ENCODE assay signal across 8 cellular contexts in genomic region chr19:48993175-48994034, GRCh38. TPM values are rescaled to one million over a fixed set of nuclear protein-coding genes. Genes with fewer than 3 reads are reported as not detected.
DNase-seq lines count a peak whose midpoint lies in the region; ATAC-seq, FAIRE-seq and TF ChIP-seq lines count a peak whose summit lies in the region.

TSS of gene GYS1 (minus strand) at chr19:48993309. CDS start at chr19:48993112, 197 bp downstream.
TSS of gene RUVBL2 (plus strand) at chr19:48993887. CDS start at chr19:48993912, 25 bp downstream.

- under 1% methylated on average over 50 of the region's 56 CpGs for WGBS in prostate gland

- no peaks in the 10 kb centered on the region for H3K9me3 ChIP-seq in left ventricle myocardium inferior (replicated peaks)
- H3K9me3 ChIP-seq in prostate gland, result no peaks in the 10 kb centered on the region

- ATAC-seq in HG02870 (IDR thresholded peaks at IDR 0.05; ENCODE audit: unreplicated experiment), result peak; percentile 80

- TF ChIP-seq CTCF in left ventricle myocardium inferior (IDR thresholded peaks at IDR 0.05; ENCODE audit: borderline replicate concordance) (peak; percentile 99), prostate gland (IDR thresholded peaks at IDR 0.05) (peak; percentile 96 to 100 (median 99))

- peaks cover 18% of the 10 kb centered on the region for H3K36me3 Mint-ChIP-seq in T-helper 1 cell treated with Interleukin-12 subunit alpha and Interleukin-12 subunit beta and Interleukin-4 antibody, amounts not matched to agents 30 μg/mL and 1 μg/mL, for 36 hours (ENCODE audit: low read depth)

- DNase-seq in GM12892 (ENCODE audit: insufficient read length) (peak; percentile 99), NCI-H146 treated with DMSO at 0.1 percent for 48 hours (lab: John Stamatoyannopoulos, UW; ENCODE audit: unreplicated experiment) (peak; percentile 99), amygdala (lab: John Stamatoyannopoulos, UW) (peak; percentile 96 to 100 (median 99)), left ventricle myocardium inferior (peak; percentile 100), prostate gland (ENCODE audit: low spot score) (peak; percentile 99), urothelium cell line (ENCODE audit: low spot score) (peak; percentile 99)

- H3K27ac ChIP-seq in left ventricle myocardium inferior (replicated peaks) (peak within 1 kb of the TSS; percentile 91), prostate gland (peak within 1 kb of the TSS; percentile 97 to 98)

- H3K4me1 ChIP-seq in left ventricle myocardium inferior (peaks cover 59% of the 10 kb centered on the region), prostate gland (replicated peaks) (peaks cover 19% of the 10 kb centered on the region)

- peak; percentile 98 for FAIRE-seq in GM12892 (lab: Jason Lieb, UNC)
- peak; percentile 89 for FAIRE-seq in urothelium cell line (lab: Jason Lieb, UNC)

- TF ChIP-seq POLR2A in GM12892 (IDR thresholded peaks at IDR 0.05; ENCODE audit: low read depth, low read length) (peak; percentile 92), prostate gland (IDR thresholded peaks at IDR 0.05) (peak; percentile 99)

- H3K9me3 Mint-ChIP-seq in T-helper 1 cell treated with Interleukin-12 subunit alpha and Interleukin-12 subunit beta and Interleukin-4 antibody, amounts not matched to agents 30 μg/mL and 1 μg/mL, for 36 hours, result no peaks in the 10 kb centered on the region

- H3K4me1 Mint-ChIP-seq in T-helper 1 cell treated with Interleukin-12 subunit alpha and Interleukin-12 subunit beta and Interleukin-4 antibody, amounts not matched to agents 30 μg/mL and 1 μg/mL, for 36 hours (ENCODE audit: low read depth), result peaks cover 34% of the 10 kb centered on the region

- H3K4me3 ChIP-seq in left ventricle myocardium inferior, result peak within 1 kb of the TSS; percentile 72
- H3K4me3 ChIP-seq in prostate gland, result peak within 1 kb of the TSS; percentile 74 to 88

- H3K27me3 Mint-ChIP-seq in T-helper 1 cell treated with Interleukin-12 subunit alpha and Interleukin-12 subunit beta and Interleukin-4 antibody, amounts not matched to agents 30 μg/mL and 1 μg/mL, for 36 hours (ENCODE audit: low read depth), result no peaks in the 10 kb centered on the region

- H3K36me3 ChIP-seq in left ventricle myocardium inferior, result peaks cover 10% of the 10 kb centered on the region
- no peaks in the 10 kb centered on the region for H3K36me3 ChIP-seq in prostate gland

- H3K27ac Mint-ChIP-seq in T-helper 1 cell treated with Interleukin-12 subunit alpha and Interleukin-12 subunit beta and Interleukin-4 antibody, amounts not matched to agents 30 μg/mL and 1 μg/mL, for 36 hours, result peak within 1 kb of the TSS; percentile 99

- peak within 1 kb of the TSS; percentile 94 for H3K4me3 Mint-ChIP-seq in T-helper 1 cell treated with Interleukin-12 subunit alpha and Interleukin-12 subunit beta and Interleukin-4 antibody, amounts not matched to agents 30 μg/mL and 1 μg/mL, for 36 hours

- no peaks in the 10 kb centered on the region for H3K27me3 ChIP-seq in left ventricle myocardium inferior (ENCODE audit: low read depth)
- H3K27me3 ChIP-seq in prostate gland (replicated peaks; ENCODE audit: insufficient read depth), result no peaks in the 10 kb centered on the region

- intact Hi-C loops in left ventricle myocardium inferior (cut with micrococcal nuclease) (no loop called here), prostate gland (cut with DNase I) (no loop called here)

RNA-seq across cellular contexts. Expression of gene GYS1, which starts in this region (rescaled TPM):
- polyA plus RNA-seq in GM12892 (2012; ENCODE audit: missing spikeins), result 38.0 TPM
- total RNA-seq in left ventricle myocardium inferior, result 138 TPM
- 10 to 100 TPM; 47.3 to 52.0 TPM for total RNA-seq in prostate gland

RNA-seq across cellular contexts. Expression of gene RUVBL2, which starts in this region (rescaled TPM):
- 65.5 TPM for polyA plus RNA-seq in GM12892 (2012; ENCODE audit: missing spikeins)
- total RNA-seq in left ventricle myocardium inferior (44.4 TPM), prostate gland (100 to 1,000 TPM; 110 to 126 TPM)

Comparison
In these comparisons a context has a peak if more than half of its experiments do, and no peak if none do; other contexts are left out.
1. Peak in every context shown above with its lines: DNase-seq, ATAC-seq, H3K4me3 ChIP-seq and H3K27ac ChIP-seq.